Comparison of ENCODE assay signal across 2 cellular contexts in genomic region chr18:58226476-58226875, GRCh38.
TF ChIP-seq lines count a peak whose summit lies in the region.

No MANE protein-coding gene starts in this region.

TF ChIP-seq in HepG2, 621 proteins besides CTCF, POLR2A, EP300 and RAD21 (continued from another document):
- TF ChIP-seq ARHGAP35 (CRISPR knock-in tag; IDR thresholded peaks at IDR 0.05; ENCODE audit: borderline replicate concordance) (no peak), CBFB (CRISPR knock-in tag; IDR thresholded peaks at IDR 0.05) (no peak), KDM5A (IDR thresholded peaks at IDR 0.05; ENCODE audit: borderline replicate concordance, low read length) (no peak), ZNF460 (CRISPR knock-in tag; IDR thresholded peaks at IDR 0.05; ENCODE audit: borderline replicate concordance) (no peak), ZNF576 (CRISPR knock-in tag; IDR thresholded peaks at IDR 0.05) (no peak), TCF12 (IDR thresholded peaks at IDR 0.05) (no peak), TCF12 (CRISPR knock-in tag; IDR thresholded peaks at IDR 0.05) (no peak), ZNF121 (CRISPR knock-in tag; IDR thresholded peaks at IDR 0.05) (no peak), REL (CRISPR knock-in tag; conservative IDR thresholded peaks at IDR 0.05) (no peak), HDAC2 (CRISPR knock-in tag; IDR thresholded peaks at IDR 0.05) (no peak), ZNF414 (CRISPR knock-in tag; IDR thresholded peaks at IDR 0.05) (no peak), TARDBP (CRISPR knock-in tag; IDR thresholded peaks at IDR 0.05) (no peak), ZNF678 (CRISPR knock-in tag; IDR thresholded peaks at IDR 0.05) (no peak)

TF ChIP-seq in WTC11, 78 proteins besides CTCF, POLR2A, EP300 and RAD21 (continued from another document):
- TF ChIP-seq FOXP1 (CRISPR knock-in tag; IDR thresholded peaks at IDR 0.05; ENCODE audit: borderline replicate concordance) (no peak), ZNF121 (CRISPR knock-in tag; IDR thresholded peaks at IDR 0.05) (no peak), JAZF1 (CRISPR knock-in tag; IDR thresholded peaks at IDR 0.05) (no peak)
